In the genomic region with DNA sequence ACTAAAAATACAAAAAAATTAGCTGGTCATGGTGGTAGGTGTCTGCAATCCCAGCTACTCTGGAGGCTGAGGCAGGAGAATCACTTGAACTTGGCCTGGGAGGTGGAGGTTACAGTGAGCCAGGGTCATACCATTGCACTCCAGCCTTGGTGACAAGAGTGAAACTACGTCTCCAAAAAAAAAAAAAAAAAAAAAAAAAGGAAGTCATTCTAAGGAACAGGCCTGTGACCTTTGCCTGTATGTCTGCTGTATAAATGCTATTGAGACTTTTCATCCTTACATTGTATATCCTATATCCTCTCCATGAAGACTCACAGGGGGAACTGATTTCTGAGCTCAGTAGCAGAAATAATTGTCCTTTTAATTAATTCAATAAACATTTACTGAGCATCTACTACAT, we compare ENCODE assay signal across 20 cellular contexts. TPM values are rescaled to one million over a fixed set of nuclear protein-coding genes. Genes with fewer than 3 reads are reported as not detected.
DNase-seq lines count a peak whose midpoint lies in the region; ATAC-seq, FAIRE-seq and TF ChIP-seq lines count a peak whose summit lies in the region.
"Had no signal": no experiment of that assay in that cellular context is flagged by ENCODE, and none has a peak within 500 bp of the region (broad histone marks: within the 10 kb centered on the region; RNA-seq: fewer than 3 reads in every experiment).

No MANE protein-coding gene starts in this region.

- H3K4me1 Mint-ChIP-seq in CD8-positive, alpha-beta memory T cell, result no peaks in the 10 kb centered on the region

- no peak overlapping the region for H3K27ac Mint-ChIP-seq in CD8-positive, alpha-beta memory T cell

- whole genome bisulfite sequencing in K562 (ENCODE audit: insufficient coverage, low coverage, missing lambda C conversion rate), result no CpG with 5 or more reads among the region's 1 CpG

- H3K9me3 Mint-ChIP-seq in CD8-positive, alpha-beta memory T cell, result no peaks in the 10 kb centered on the region

- H3K4me2 ChIP-seq in K562 (ENCODE audit: insufficient read depth, low read length), result no peak overlapping the region

- no peaks in the 10 kb centered on the region for H3K79me2 ChIP-seq in K562 (ENCODE audit: control insufficient read depth, insufficient read depth, low read length)

- ATAC-seq in K562, result no peak
- peak; percentile 20 for ATAC-seq in upper lobe of right lung
- ATAC-seq in omental fat pad (ENCODE audit: low FRiP score), result no peak

- intact Hi-C loops in K562 (cut with micrococcal nuclease), result no loop called here
- intact Hi-C loops in upper lobe of right lung (cut with DNase I), result no loop called here

- H3K4me3 ChIP-seq in K562 (no peak overlapping the region), upper lobe of right lung (no peak overlapping the region)
- H3K4me3 ChIP-seq in CD8-positive, alpha-beta memory T cell (ENCODE audit: low read length), result no peak overlapping the region
- H3K4me3 ChIP-seq: SK-N-MC had no signal

- H3K4me3 Mint-ChIP-seq in CD8-positive, alpha-beta memory T cell, result no peak overlapping the region
- H3K4me3 Mint-ChIP-seq: CD14-positive monocyte had no signal

- BruUV-seq in K562 (replicated peaks; lab: Mats Ljungman, UMichigan), result no TSS peak

- peak; percentile 50 for DNase-seq in KBM-7
- DNase-seq in NOMO-1 treated with DMSO at 0.1 percent for 48 hours (lab: John Stamatoyannopoulos, UW; ENCODE audit: unreplicated experiment), result peak; percentile 58
- no peak for DNase-seq in K562 (ENCODE audit: extremely low read depth in 1 of 4, low spot score in 3 of 4)
- DNase-seq in upper lobe of right lung, result no peak
- no peak for DNase-seq in omental fat pad (ENCODE audit: low spot score)
- no peak for DNase-seq in HEK293T (ENCODE audit: extremely low spot score)
- DNase-seq in CD8-positive, alpha-beta memory T cell, result no peak
- DNase-seq: Caco-2, MM.1S, NCI-H187 treated with DMSO at 0.1 percent for 48 hours, NCI-H2227 treated with DMSO at 0.1 percent for 48 hours, NCI-H524 treated with DMSO at 0.1 percent for 48 hours, Right ventricle myocardium superior, T-helper 1 cell had no signal

- no peak for TF ChIP-seq POLR2A in K562 (conservative IDR thresholded peaks at IDR 0.05)

- CTCF ChIA-PET in K562 (lab: Yijun Ruan, JAX; ENCODE audit: low intra/inter-chr PET ratio) (no interaction called here), HEK293T (lab: Yijun Ruan, JAX) (interaction anchor here (0.6 kb wide), 1 partner anchor 100 kb away, joined by 3 read pairs; no protein-coding TSS in a partner anchor)
- CTCF ChIA-PET in CD8-positive, alpha-beta memory T cell (lab: Charles Lee), result interaction anchor here (1.1 kb wide), 1 partner anchor 20 kb away, joined by 4 read pairs; no protein-coding TSS in a partner anchor

- TF ChIP-seq CTCF in K562 (IDR thresholded peaks at IDR 0.05 in 2 of 3, conservative IDR thresholded peaks at IDR 0.05 in 1 of 3; ENCODE audit: insufficient read depth in 2 of 3, low read depth in 1 of 3, low read length in 3 of 3) (no peak), upper lobe of right lung (IDR thresholded peaks at IDR 0.05) (no peak), omental fat pad (IDR thresholded peaks at IDR 0.05) (no peak)

- H3K9ac ChIP-seq in K562 (ENCODE audit: insufficient read depth in 1 of 2, low read depth in 2 of 2, low read length in 2 of 2), result no peak overlapping the region

- H3K4me1 ChIP-seq in K562 (replicated peaks in 1 of 2; ENCODE audit: control insufficient read depth in 2 of 2, insufficient read depth in 2 of 2, low read length in 2 of 2), result peaks cover 6 to 13% of the 10 kb centered on the region in 2 experiments; a peak in 4 of 5 replicates
- no peaks in the 10 kb centered on the region for H3K4me1 ChIP-seq in upper lobe of right lung
- no peaks in the 10 kb centered on the region for H3K4me1 ChIP-seq in CD8-positive, alpha-beta memory T cell (ENCODE audit: insufficient read depth, low read length)

- no peaks in the 10 kb centered on the region for H4K20me1 ChIP-seq in K562 (replicated peaks; ENCODE audit: control insufficient read depth, insufficient read depth, low read length)

- peaks cover 8 to 16% of the 10 kb centered on the region in 2 experiments for H3K27me3 ChIP-seq in K562 (ENCODE audit: control insufficient read depth in 2 of 2, insufficient read depth in 2 of 2, low read length in 2 of 2)
- H3K27me3 ChIP-seq in upper lobe of right lung, result no peaks in the 10 kb centered on the region
- no peaks in the 10 kb centered on the region for H3K27me3 ChIP-seq in CD8-positive, alpha-beta memory T cell (ENCODE audit: insufficient read depth, low read length, poor library complexity, severe bottlenecking)

- H3K9me1 ChIP-seq in K562 (ENCODE audit: control insufficient read depth, insufficient read depth, low read length), result no peaks in the 10 kb centered on the region

- in situ Hi-C loops in KBM-7 (cut with MboI; ENCODE audit: low pct_unique_long_range_greater_than_20kb, low sequenced_read_pairs), result no loop called here
- in situ Hi-C loops in K562 (cut with MboI), result no loop called here

- H3K36me3 Mint-ChIP-seq in CD8-positive, alpha-beta memory T cell, result no peaks in the 10 kb centered on the region
- H3K36me3 Mint-ChIP-seq: CD14-positive monocyte had no signal

- H3K27ac ChIP-seq in K562 (ENCODE audit: extremely low read depth, low read depth, low read length) (no peak overlapping the region), upper lobe of right lung (no peak overlapping the region)
- H3K27ac ChIP-seq in CD8-positive, alpha-beta memory T cell (ENCODE audit: low read depth, low read length), result no peak overlapping the region
- H3K27ac ChIP-seq: HL-60, SK-N-MC had no signal

- H3K9me3 ChIP-seq in K562 (replicated peaks; ENCODE audit: control insufficient read depth, insufficient read depth, low read depth, low read length), result no peaks in the 10 kb centered on the region
- no peaks in the 10 kb centered on the region for H3K9me3 ChIP-seq in upper lobe of right lung
- no peaks in the 10 kb centered on the region for H3K9me3 ChIP-seq in CD8-positive, alpha-beta memory T cell (ENCODE audit: low read length)
- H3K9me3 ChIP-seq: Caco-2 had no signal

- POLR2A ChIA-PET in K562 (lab: Yijun Ruan, JAX), result interaction anchor here (0.9 to 1.0 kb wide), 2 partner anchors 109 to 281 kb away, joined by 3 read pairs; a partner anchor contains a TSS
- POLR2A ChIA-PET in HEK293T (lab: Yijun Ruan, JAX), result no interaction called here
- POLR2A ChIA-PET in CD8-positive, alpha-beta memory T cell (lab: Charles Lee), result no interaction called here

- TF ChIP-seq EP300 in K562 (IDR thresholded peaks at IDR 0.05; ENCODE audit: low read length), result no peak

- no peak overlapping the region for H2AFZ ChIP-seq in K562 (ENCODE audit: low read depth, low read length)

- no peaks in the 10 kb centered on the region for H3K36me3 ChIP-seq in K562 (ENCODE audit: control insufficient read depth, insufficient read depth, low read length)
- no peaks in the 10 kb centered on the region for H3K36me3 ChIP-seq in upper lobe of right lung
- H3K36me3 ChIP-seq in CD8-positive, alpha-beta memory T cell (ENCODE audit: insufficient read depth, low read length), result no peaks in the 10 kb centered on the region

- no peak for TF ChIP-seq RAD21 in K562 (CRISPR knock-in tag; conservative IDR thresholded peaks at IDR 0.05 in 1 of 2, IDR thresholded peaks at IDR 0.05 in 1 of 2)

- H3K27me3 Mint-ChIP-seq in CD8-positive, alpha-beta memory T cell, result peaks cover 2 to 4% of the 10 kb centered on the region in 2 donors

- no peak for FAIRE-seq in K562 (lab: Jason Lieb, UNC)
- FAIRE-seq: G401.6, H54 had no signal

RNA-seq across cellular contexts. Expression of a gene that starts 7.5 kb away (rescaled TPM):
- total RNA-seq in K562 (2011; cell fraction: chromatin; rRNA removed; ENCODE audit: low replicate concordance), result 238 and 252 TPM in 2 replicates
- 123 and 132 TPM in 2 replicates for total RNA-seq in K562 (2011; cell fraction: nucleolus; rRNA removed)
- total RNA-seq in K562 (2011; cell fraction: nucleoplasm; rRNA removed), result 153 and 182 TPM in 2 replicates
- total RNA-seq in K562 (2014; rRNA removed) (87.7 and 103 TPM in 2 replicates), K562 (2014; rRNA removed; fragmentation: Illumina TruSeq; extraction: Trizol) (93.9 and 99.0 TPM in 2 replicates), K562 (2015; rRNA removed; fragmentation: Illumina TruSeq; extraction: Trizol) (101 and 103 TPM in 2 replicates), K562 (2021) (106 and 113 TPM in 2 replicates), upper lobe of right lung (21.7 TPM), omental fat pad (10 to 100 TPM; 16.1 to 57.5 (median 17.6) TPM)
- polyA plus RNA-seq in K562 (2011; rRNA removed) (44.0 and 44.4 TPM in 2 replicates), K562 (2014; fragmentation: Illumina TruSeq; extraction: Trizol) (152 and 164 TPM in 2 replicates), K562 (2014; fragmentation: Nextera tagmentation; extraction: Ambion mirVana) (10 to 100 TPM; 71.5 to 72.2 TPM), K562 (2014; rRNA removed) (70.6 and 88.0 TPM in 2 replicates)
- 23.4 and 35.2 TPM in 2 replicates for polyA plus RNA-seq in K562 (2011; cell fraction: cytosol; rRNA removed)
- polyA plus RNA-seq in K562 (2011; cell fraction: nucleus; rRNA removed), result 165 and 227 TPM in 2 replicates
- 58.1 and 83.7 TPM in 2 replicates for polyA plus RNA-seq in K562 (2012)
- polyA minus RNA-seq in K562 (2011; rRNA and poly(A)+ RNA removed), result 90.7 and 96.2 TPM in 2 replicates
- polyA minus RNA-seq in K562 (2011; cell fraction: cytosol; rRNA and poly(A)+ RNA removed), result 36.2 and 42.9 TPM in 2 replicates
- polyA minus RNA-seq in K562 (2011; cell fraction: nucleus; rRNA and poly(A)+ RNA removed), result 78.6 and 121 TPM in 2 replicates
- 100 to 1,000 TPM; 151 to 156 TPM for total RNA-seq in CD8-positive, alpha-beta memory T cell
- polyA plus RNA-seq in CD8-positive, alpha-beta memory T cell, result 15.5 TPM

RNA-seq across cellular contexts. Expression of a gene that starts 49.6 kb away (rescaled TPM):
- total RNA-seq in K562 (2011; cell fraction: chromatin; rRNA removed; ENCODE audit: low replicate concordance), result 0.58 and 1.4 TPM in 2 replicates
- total RNA-seq in K562 (2011; cell fraction: nucleolus; rRNA removed), result 0.66 and 1.2 TPM in 2 replicates
- total RNA-seq in K562 (2011; cell fraction: nucleoplasm; rRNA removed), result 0.31 and 0.51 TPM in 2 replicates
- 0.05 and 0.29 TPM in 2 replicates for total RNA-seq in K562 (2014; rRNA removed)
- total RNA-seq in K562 (2014; rRNA removed; fragmentation: Illumina TruSeq; extraction: Trizol), result 0.03 TPM in 1 of 2 replicates, not detected in the other
- total RNA-seq in K562 (2015; rRNA removed; fragmentation: Illumina TruSeq; extraction: Trizol), result 0.08 and 0.14 TPM in 2 replicates
- 0.07 TPM in 1 of 2 replicates, not detected in the other for total RNA-seq in K562 (2021)
- 0.01 TPM in 1 of 2 replicates, not detected in the other for polyA plus RNA-seq in K562 (2011; rRNA removed)
- not detected in 2 replicates for polyA plus RNA-seq in K562 (2011; cell fraction: cytosol; rRNA removed)
- polyA plus RNA-seq in K562 (2011; cell fraction: nucleus; rRNA removed), result 0.10 and 0.13 TPM in 2 replicates
- polyA plus RNA-seq in K562 (2012), result 0.25 and 0.47 TPM in 2 replicates
- polyA plus RNA-seq in K562 (2014; fragmentation: Illumina TruSeq; extraction: Trizol), result 0.03 TPM in 1 of 2 replicates, not detected in the other
- polyA plus RNA-seq in K562 (2014; fragmentation: Nextera tagmentation; extraction: Ambion mirVana), result not detected
- polyA plus RNA-seq in K562 (2014; rRNA removed), result 0.05 and 0.12 TPM in 2 replicates
- polyA minus RNA-seq in K562 (2011; rRNA and poly(A)+ RNA removed), result 0.14 and 0.15 TPM in 2 replicates
- polyA minus RNA-seq in K562 (2011; cell fraction: cytosol; rRNA and poly(A)+ RNA removed), result not detected in 2 replicates
- polyA minus RNA-seq in K562 (2011; cell fraction: nucleus; rRNA and poly(A)+ RNA removed), result 0.40 and 0.44 TPM in 2 replicates
- total RNA-seq in upper lobe of right lung, result 2.8 TPM
- total RNA-seq in omental fat pad, result 1 to 10 TPM in 1 of 4 donors, under 1 TPM in 3; 0.19 to 1.6 (median 0.55) TPM
- total RNA-seq in CD8-positive, alpha-beta memory T cell, result under 1 TPM in 1 of 2 experiments, not detected in 1; 0.09 TPM
- 0.44 TPM for polyA plus RNA-seq in CD8-positive, alpha-beta memory T cell
- total RNA-seq: HT1080 had no signal

Comparison
In these comparisons a context has a peak if more than half of its experiments do, and no peak if none do; other contexts are left out.
1. DNase-seq: peak in KBM-7 (single experiment) and NOMO-1 treated with DMSO at 0.1 percent for 48 hours (single experiment); none in K562 (0 of 4), upper lobe of right lung (single experiment), omental fat pad (single experiment), HEK293T (single experiment) and CD8-positive, alpha-beta memory T cell (0 of 5).